Comparison of ENCODE assay signal across 6 cellular contexts in genomic region chr19:10643968-10644290, GRCh38. TPM values are rescaled to one million over a fixed set of nuclear protein-coding genes. Genes with fewer than 3 reads are reported as not detected.
DNase-seq lines count a peak whose midpoint lies in the region; ATAC-seq and TF ChIP-seq lines count a peak whose summit lies in the region.

No MANE protein-coding gene starts in this region.

- peak overlapping the region; percentile 40 for H3K27ac Mint-ChIP-seq in activated naive CD8-positive, alpha-beta T cell treated with anti-CD3 and anti-CD28 coated beads, Interleukin-2, amount 10 ng/mL, durations not matched to agents 7 days and 5 days
- H3K27ac Mint-ChIP-seq in natural killer cell treated with Interleukin-12 subunit alpha and Interleukin-12 subunit beta and Interleukin-15 and Interleukin-18, amount 100 ng/mL, for 72 hours: peak overlapping the region; percentile 55 to 85

- in situ Hi-C loops in GM13976 (cut with MboI; ENCODE audit: low sequenced_read_pairs, unreplicated experiment): loop anchor here (5.0 kb wide), 1 partner anchor 62 kb away; no protein-coding TSS in a partner anchor

- H3K4me1 Mint-ChIP-seq in activated naive CD8-positive, alpha-beta T cell treated with anti-CD3 and anti-CD28 coated beads, Interleukin-2, amount 10 ng/mL, durations not matched to agents 7 days and 5 days: peaks cover 13% of the 10 kb centered on the region
- peaks cover 13 to 25% of the 10 kb centered on the region in 2 donors for H3K4me1 Mint-ChIP-seq in natural killer cell treated with Interleukin-12 subunit alpha and Interleukin-12 subunit beta and Interleukin-15 and Interleukin-18, amount 100 ng/mL, for 72 hours (ENCODE audit: low read depth in 2 of 2)

- peaks cover 4% of the 10 kb centered on the region for H3K36me3 Mint-ChIP-seq in activated naive CD8-positive, alpha-beta T cell treated with anti-CD3 and anti-CD28 coated beads, Interleukin-2, amount 10 ng/mL, durations not matched to agents 7 days and 5 days
- H3K36me3 Mint-ChIP-seq in natural killer cell treated with Interleukin-12 subunit alpha and Interleukin-12 subunit beta and Interleukin-15 and Interleukin-18, amount 100 ng/mL, for 72 hours: no peaks in the 10 kb centered on the region

- no peak overlapping the region for H3K4me3 Mint-ChIP-seq in activated naive CD8-positive, alpha-beta T cell treated with anti-CD3 and anti-CD28 coated beads, Interleukin-2, amount 10 ng/mL, durations not matched to agents 7 days and 5 days
- H3K4me3 Mint-ChIP-seq in natural killer cell treated with Interleukin-12 subunit alpha and Interleukin-12 subunit beta and Interleukin-15 and Interleukin-18, amount 100 ng/mL, for 72 hours: no peak overlapping the region

- POLR2A ChIA-PET in activated naive CD8-positive, alpha-beta T cell treated with anti-CD3 and anti-CD28 coated beads, Interleukin-2, amount 10 ng/mL, durations not matched to agents 7 days and 5 days (lab: Charles Lee): interaction anchor here (0.7 to 2.9 kb wide), 7 partner anchors 9 to 75 kb away, joined by 3 to 33 read pairs (median 6); partner anchors contain the start of gene CDKN2D

- H3K9me3 Mint-ChIP-seq in activated naive CD8-positive, alpha-beta T cell treated with anti-CD3 and anti-CD28 coated beads, Interleukin-2, amount 10 ng/mL, durations not matched to agents 7 days and 5 days: no peaks in the 10 kb centered on the region
- H3K9me3 Mint-ChIP-seq in natural killer cell treated with Interleukin-12 subunit alpha and Interleukin-12 subunit beta and Interleukin-15 and Interleukin-18, amount 100 ng/mL, for 72 hours: no peaks in the 10 kb centered on the region

- no peaks in the 10 kb centered on the region for H3K27me3 Mint-ChIP-seq in activated naive CD8-positive, alpha-beta T cell treated with anti-CD3 and anti-CD28 coated beads, Interleukin-2, amount 10 ng/mL, durations not matched to agents 7 days and 5 days
- no peaks in the 10 kb centered on the region for H3K27me3 Mint-ChIP-seq in natural killer cell treated with Interleukin-12 subunit alpha and Interleukin-12 subunit beta and Interleukin-15 and Interleukin-18, amount 100 ng/mL, for 72 hours

- no peak for ATAC-seq in activated naive CD8-positive, alpha-beta T cell treated with anti-CD3 and anti-CD28 coated beads, Interleukin-2, amount 10 ng/mL, durations not matched to agents 7 days and 5 days (ENCODE audit: low read depth)
- ATAC-seq in natural killer cell treated with Interleukin-12 subunit alpha and Interleukin-12 subunit beta and Interleukin-15 and Interleukin-18, amount 100 ng/mL, for 72 hours: no peak
- ATAC-seq in GM19455 (IDR thresholded peaks at IDR 0.05; ENCODE audit: unreplicated experiment): no peak

- no peak for TF ChIP-seq CTCF in GM13976 (IDR thresholded peaks at IDR 0.05; ENCODE audit: borderline replicate concordance, control extremely low read depth, extremely low read depth, insufficient read depth, missing control alignments)

- peak; percentile 31 for DNase-seq in GM13976 (ENCODE audit: low spot score)
- DNase-seq in activated naive CD8-positive, alpha-beta T cell treated with anti-CD3 and anti-CD28 coated beads, Interleukin-2, amount 10 ng/mL, durations not matched to agents 7 days and 5 days: no peak
- DNase-seq in natural killer cell treated with Interleukin-12 subunit alpha and Interleukin-12 subunit beta and Interleukin-15 and Interleukin-18, amount 100 ng/mL, for 72 hours (ENCODE audit: low spot score): no peak
- DNase-seq in DMS 273 treated with DMSO at 0.1 percent for 48 hours (lab: John Stamatoyannopoulos, UW): no peak
- no peak for DNase-seq in NAMALWA (ENCODE audit: low spot score)

RNA-seq across cellular contexts. Expression of gene ILF3, which starts 10.2 kb away (rescaled TPM):
- total RNA-seq in activated naive CD8-positive, alpha-beta T cell treated with anti-CD3 and anti-CD28 coated beads, Interleukin-2, amount 10 ng/mL, durations not matched to agents 7 days and 5 days: 100 to 1,000 TPM; 344 to 354 TPM
- 100 to 1,000 TPM; 298 to 579 TPM for total RNA-seq in natural killer cell treated with Interleukin-12 subunit alpha and Interleukin-12 subunit beta and Interleukin-15 and Interleukin-18, amount 100 ng/mL, for 72 hours

RNA-seq across cellular contexts. Expression of gene SLC44A2, which starts 18.6 kb away (rescaled TPM):
- 100 to 1,000 TPM; 155 to 156 TPM for total RNA-seq in activated naive CD8-positive, alpha-beta T cell treated with anti-CD3 and anti-CD28 coated beads, Interleukin-2, amount 10 ng/mL, durations not matched to agents 7 days and 5 days
- total RNA-seq in natural killer cell treated with Interleukin-12 subunit alpha and Interleukin-12 subunit beta and Interleukin-15 and Interleukin-18, amount 100 ng/mL, for 72 hours: 10 to 100 TPM; 63.9 to 67.9 TPM

RNA-seq across cellular contexts. Expression of gene AP1M2, which starts 56.8 kb away (rescaled TPM):
- total RNA-seq in activated naive CD8-positive, alpha-beta T cell treated with anti-CD3 and anti-CD28 coated beads, Interleukin-2, amount 10 ng/mL, durations not matched to agents 7 days and 5 days: not detected
- not detected for total RNA-seq in natural killer cell treated with Interleukin-12 subunit alpha and Interleukin-12 subunit beta and Interleukin-15 and Interleukin-18, amount 100 ng/mL, for 72 hours

RNA-seq across cellular contexts. Expression of gene QTRT1, which starts 57.3 kb away (rescaled TPM):
- total RNA-seq in activated naive CD8-positive, alpha-beta T cell treated with anti-CD3 and anti-CD28 coated beads, Interleukin-2, amount 10 ng/mL, durations not matched to agents 7 days and 5 days: 10 to 100 TPM; 35.9 to 37.7 TPM
- 100 to 1,000 TPM in 1 of 2 donors, 10 to 100 TPM in 1; 32.0 to 110 TPM for total RNA-seq in natural killer cell treated with Interleukin-12 subunit alpha and Interleukin-12 subunit beta and Interleukin-15 and Interleukin-18, amount 100 ng/mL, for 72 hours
